8 cellular contexts compared by ENCODE assay signal in the genomic region with DNA sequence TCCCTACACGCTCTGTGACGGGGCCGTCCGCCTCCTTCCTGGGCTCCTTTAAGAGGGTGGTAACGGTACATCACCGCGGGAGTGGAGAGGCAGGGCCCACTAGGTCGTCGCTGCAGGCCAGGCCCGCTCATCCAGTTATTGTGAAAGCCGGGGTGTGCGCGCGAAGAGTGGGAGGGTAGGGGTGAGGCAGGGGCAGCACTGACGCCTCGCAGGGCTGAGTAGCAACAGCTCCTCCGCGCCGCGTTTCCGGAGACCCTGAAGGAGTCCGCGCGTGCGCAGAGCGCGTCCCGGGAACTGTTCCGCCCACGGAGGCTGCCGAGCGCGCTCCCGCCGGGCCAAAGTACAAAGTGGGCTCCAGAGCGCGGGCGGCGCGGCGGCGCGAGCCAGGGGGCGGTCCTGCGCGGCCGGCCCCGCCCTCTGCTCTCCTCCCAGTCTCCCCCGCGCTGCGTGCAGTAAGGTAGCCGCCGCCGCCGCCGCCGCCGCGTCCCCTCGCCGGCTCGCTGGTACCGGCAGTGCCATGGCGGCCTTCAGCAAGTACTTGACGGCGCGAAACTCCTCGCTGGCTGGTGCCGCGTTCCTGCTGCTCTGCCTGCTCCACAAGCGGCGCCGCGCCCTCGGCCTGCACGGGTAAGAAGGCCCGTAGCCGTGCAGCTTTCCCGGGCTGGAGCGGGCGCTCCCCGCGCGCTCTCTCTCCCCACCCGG. TPM values are rescaled to one million over a fixed set of nuclear protein-coding genes. Genes with fewer than 3 reads are reported as not detected.
DNase-seq lines count a peak whose midpoint lies in the region; ATAC-seq and TF ChIP-seq lines count a peak whose summit lies in the region.

A gene (plus strand): TSS at position 428 of the 702 bp plus-strand sequence. CDS start 90 bp downstream, at position 518.

- peak within 1 kb of the TSS; percentile 81 for H3K4me3 ChIP-seq in fibroblast of mammary gland (ENCODE audit: control insufficient read depth, low read depth, low read length)

- no peaks in the 10 kb centered on the region for H3K9me3 Mint-ChIP-seq in activated T-helper 17 cell treated with anti-CD3 and anti-CD28 coated beads, Interleukin-2, amount 50 U/mL, for 72 hours
- H3K9me3 Mint-ChIP-seq in natural killer cell, result no peaks in the 10 kb centered on the region

- POLR2A ChIA-PET in RWPE1 (lab: Yijun Ruan, JAX; ENCODE audit: low non-redundant PET), result interaction anchor here (0.8 kb wide), 1 partner anchor 539 kb away, joined by 5 read pairs; no protein-coding TSS in a partner anchor

- peak within 1 kb of the TSS; percentile 65 for H3K27ac Mint-ChIP-seq in activated T-helper 17 cell treated with anti-CD3 and anti-CD28 coated beads, Interleukin-2, amount 50 U/mL, for 72 hours
- H3K27ac Mint-ChIP-seq in natural killer cell, result no peak within 1 kb of the TSS

- no peaks in the 10 kb centered on the region for H3K36me3 Mint-ChIP-seq in activated T-helper 17 cell treated with anti-CD3 and anti-CD28 coated beads, Interleukin-2, amount 50 U/mL, for 72 hours (ENCODE audit: low read depth)
- H3K36me3 Mint-ChIP-seq in natural killer cell, result no peaks in the 10 kb centered on the region

- TF ChIP-seq CTCF in RWPE1 (conservative IDR thresholded peaks at IDR 0.05; ENCODE audit: low read depth), result no peak
- no peak for TF ChIP-seq CTCF in fibroblast of mammary gland (conservative IDR thresholded peaks at IDR 0.05; ENCODE audit: control insufficient read depth, insufficient read depth, low read depth, low read length)
- no peak for TF ChIP-seq CTCF in natural killer cell (IDR thresholded peaks at IDR 0.05)

- H3K27ac ChIP-seq in RWPE1, result peak within 1 kb of the TSS; percentile 92

- DNase-seq in EH (ENCODE audit: low read depth), result peak; percentile 98
- peak; percentile 90 for DNase-seq in H4 (ENCODE audit: low spot score)
- DNase-seq in LoVo (ENCODE audit: low spot score), result peak; percentile 99
- peak; percentile 87 for DNase-seq in RWPE1 (ENCODE audit: low spot score)
- peak; percentile 97 for DNase-seq in fibroblast of mammary gland (ENCODE audit: low read depth)
- DNase-seq in natural killer cell, result peak; percentile 97
- peak; percentile 91 to 98 (median 96) for DNase-seq in stimulated activated naive CD4-positive, alpha-beta T cell (lab: John Stamatoyannopoulos, UW)

- intact Hi-C loops in natural killer cell (cut with micrococcal nuclease), result loop anchor here (1.0 to 10.0 kb wide), 3 partner anchors 654 to 814 kb away; a partner anchor contains a TSS

- H3K27me3 Mint-ChIP-seq in activated T-helper 17 cell treated with anti-CD3 and anti-CD28 coated beads, Interleukin-2, amount 50 U/mL, for 72 hours, result peaks cover 9% of the 10 kb centered on the region
- peaks cover 8 to 11% of the 10 kb centered on the region in 2 donors for H3K27me3 Mint-ChIP-seq in natural killer cell (ENCODE audit: low read depth in 2 of 2)

- H3K4me1 Mint-ChIP-seq in activated T-helper 17 cell treated with anti-CD3 and anti-CD28 coated beads, Interleukin-2, amount 50 U/mL, for 72 hours, result peaks cover 25% of the 10 kb centered on the region
- H3K4me1 Mint-ChIP-seq in natural killer cell, result peaks cover 26 to 40% of the 10 kb centered on the region in 2 donors

- peak; percentile 93 for ATAC-seq in activated T-helper 17 cell treated with anti-CD3 and anti-CD28 coated beads, Interleukin-2, amount 50 U/mL, for 72 hours (replicated peaks)
- ATAC-seq in natural killer cell, result peak; percentile 92 to 98 (median 94)

- no peak within 1 kb of the TSS for H3K4me3 Mint-ChIP-seq in activated T-helper 17 cell treated with anti-CD3 and anti-CD28 coated beads, Interleukin-2, amount 50 U/mL, for 72 hours
- no peak within 1 kb of the TSS for H3K4me3 Mint-ChIP-seq in natural killer cell

- CTCF ChIA-PET in RWPE1 (lab: Yijun Ruan, JAX), result interaction anchor here (1.3 kb wide), 1 partner anchor 22 kb away, joined by 6 read pairs; no protein-coding TSS in a partner anchor

RNA-seq across cellular contexts. Expression of the gene that starts here (rescaled TPM):
- 35.7 and 45.1 TPM in 2 replicates for total RNA-seq in H4 (2014; rRNA removed; shearing (Covaris generic))
- total RNA-seq in activated T-helper 17 cell treated with anti-CD3 and anti-CD28 coated beads, Interleukin-2, amount 50 U/mL, for 72 hours, result 10 to 100 TPM; 18.8 to 27.6 TPM
- total RNA-seq in natural killer cell, result 10 to 100 TPM; 22.3 to 29.5 (median 27.6) TPM

Comparison
In these comparisons a context has a peak if more than half of its experiments do, and no peak if none do; other contexts are left out.
1. Peak in every context shown above with its lines: DNase-seq, ATAC-seq, H3K4me3 ChIP-seq and H3K27ac ChIP-seq.